ENCODE assay signal across 10 cellular contexts in genomic region chr14:34211732-34212131, GRCh38.
DNase-seq lines count a peak whose midpoint lies in the region; ATAC-seq and TF ChIP-seq lines count a peak whose summit lies in the region.
"Had no signal": no experiment of that assay in that cellular context is flagged by ENCODE, and none has a peak within 500 bp of the region (broad histone marks: within the 10 kb centered on the region; RNA-seq: fewer than 3 reads in every experiment).

No MANE protein-coding gene starts in this region.

- H3K4me3 ChIP-seq in epithelial cell of proximal tubule (ENCODE audit: low read depth, low read length), result no peak overlapping the region
- H3K4me3 ChIP-seq: psoas muscle had no signal

- ATAC-seq in GM18511 (IDR thresholded peaks at IDR 0.05; ENCODE audit: unreplicated experiment), result peak; percentile 85
- ATAC-seq in GM21723 (IDR thresholded peaks at IDR 0.05; ENCODE audit: unreplicated experiment), result peak; percentile 54
- peak; percentile 95 for ATAC-seq in HG03354 (IDR thresholded peaks at IDR 0.05; ENCODE audit: poor library complexity, severe bottlenecking, unreplicated experiment)
- ATAC-seq: left lobe of liver, psoas muscle had no signal

- no peak for TF ChIP-seq CTCF in epithelial cell of proximal tubule (conservative IDR thresholded peaks at IDR 0.05; ENCODE audit: low read depth, low read length)

- peak; percentile 81 for DNase-seq in epithelial cell of proximal tubule (ENCODE audit: low read depth)
- DNase-seq in activated CD4-positive, CD25-positive, alpha-beta regulatory T cell treated with anti-CD3 and anti-CD28 coated beads, Interleukin-2, amount 50 U/mL, for 72 hours, result no peak
- no peak for DNase-seq in NCI-H2081 treated with DMSO at 0.1 percent for 48 hours (lab: John Stamatoyannopoulos, UW)
- DNase-seq in KG1 (lab: John Stamatoyannopoulos, UW), result no peak
- no peak for DNase-seq in NCI-H1694 treated with DMSO at 0.1 percent for 48 hours (lab: John Stamatoyannopoulos, UW)
- DNase-seq: psoas muscle had no signal
